ENCODE assay signal across 11 cellular contexts in genomic region chr2:37322368-37322767, GRCh38. TPM values are rescaled to one million over a fixed set of nuclear protein-coding genes. Genes with fewer than 3 reads are reported as not detected.
DNase-seq lines count a peak whose midpoint lies in the region; ATAC-seq lines count a peak whose summit lies in the region.
"Had no signal": no experiment of that assay in that cellular context is flagged by ENCODE, and none has a peak within 500 bp of the region (broad histone marks: within the 10 kb centered on the region; RNA-seq: fewer than 3 reads in every experiment).

No MANE protein-coding gene starts in this region.

- ATAC-seq in HG03135 (IDR thresholded peaks at IDR 0.05; ENCODE audit: unreplicated experiment) = no peak

- no peak overlapping the region for H4K91ac ChIP-seq in trophoblast cell (ENCODE audit: low read depth, low read length)

- no peak overlapping the region for H2AFZ ChIP-seq in trophoblast cell (ENCODE audit: insufficient read depth, low read length, poor library complexity)

- H2BK12ac ChIP-seq in trophoblast cell (ENCODE audit: low read length) = no peak overlapping the region

- no peak overlapping the region for H2AK5ac ChIP-seq in trophoblast cell (ENCODE audit: low read length)

- no peak overlapping the region for H3K9ac ChIP-seq in duodenal mucosa (ENCODE audit: low read depth in 1 of 2, low read length in 2 of 2)
- no peak overlapping the region for H3K9ac ChIP-seq in trophoblast cell (ENCODE audit: low read length)

- H2BK5ac ChIP-seq in trophoblast cell (ENCODE audit: low read depth, low read length, poor library complexity) = no peak overlapping the region

- peak; percentile 22 for DNase-seq in EL
- DNase-seq in NCI-H82 (lab: John Stamatoyannopoulos, UW) = peak; percentile 94
- DNase-seq in trophoblast cell = no peak
- DNase-seq in NCI-H128 (lab: John Stamatoyannopoulos, UW; ENCODE audit: unreplicated experiment) = no peak
- no peak for DNase-seq in nucleus accumbens (lab: John Stamatoyannopoulos, UW)
- no peak for DNase-seq in posterior vena cava (ENCODE audit: low spot score)
- DNase-seq: NCI-H526, upper lobe of left lung had no signal

- no peak overlapping the region for H3K23ac ChIP-seq in trophoblast cell (ENCODE audit: low read length)

- H3K4ac ChIP-seq in trophoblast cell (ENCODE audit: low read depth, low read length) = peak overlapping the region; percentile 97

- H3K4me3 ChIP-seq in duodenal mucosa (ENCODE audit: low read depth in 1 of 2, low read length in 2 of 2) = peak overlapping the region; percentile 6 to 85
- no peak overlapping the region for H3K4me3 ChIP-seq in trophoblast cell (ENCODE audit: low read depth, low read length)

- no peak overlapping the region for H2BK120ac ChIP-seq in trophoblast cell (ENCODE audit: insufficient read depth, low read length, poor library complexity)

- H4K12ac ChIP-seq in trophoblast cell (ENCODE audit: low read depth, low read length) = no peak overlapping the region

- intact Hi-C loops in posterior vena cava (cut with DNase I) = no loop called here

- peak overlapping the region; percentile 42 for H3K4me2 ChIP-seq in trophoblast cell (ENCODE audit: low read length)

- H3K27ac ChIP-seq in duodenal mucosa (ENCODE audit: low read depth, low read length) (no peak overlapping the region), trophoblast cell (ENCODE audit: low read depth, low read length) (no peak overlapping the region)
- H3K27ac ChIP-seq: epithelial cell of prostate had no signal

- H3K14ac ChIP-seq in trophoblast cell (ENCODE audit: low read length) = no peak overlapping the region

- H3K36me3 ChIP-seq in duodenal mucosa (ENCODE audit: control insufficient read depth in 1 of 2, insufficient read depth in 2 of 2, low read length in 2 of 2) (no peaks in the 10 kb centered on the region), trophoblast cell (ENCODE audit: control insufficient read depth in 1 of 2, insufficient read depth in 2 of 2, low read length in 2 of 2) (peaks cover 0 to 3% of the 10 kb centered on the region in 2 experiments)
- H3K36me3 ChIP-seq: upper lobe of left lung had no signal

- H3K27me3 ChIP-seq in duodenal mucosa (ENCODE audit: control insufficient read depth in 1 of 2, insufficient read depth in 2 of 2, low read length in 2 of 2) (no peaks in the 10 kb centered on the region), trophoblast cell (ENCODE audit: insufficient read depth, low read length) (no peaks in the 10 kb centered on the region)
- H3K27me3 ChIP-seq: upper lobe of left lung had no signal

- peaks cover 12% of the 10 kb centered on the region for H3K79me1 ChIP-seq in trophoblast cell (ENCODE audit: low read length)

- H3K79me2 ChIP-seq in trophoblast cell (ENCODE audit: control insufficient read depth, insufficient read depth, low read length, poor library complexity) = peaks cover 9% of the 10 kb centered on the region

- no peaks in the 10 kb centered on the region for H3K9me3 ChIP-seq in duodenal mucosa (ENCODE audit: control insufficient read depth in 1 of 2, low read length in 2 of 2)
- peaks cover 3% of the 10 kb centered on the region for H3K9me3 ChIP-seq in trophoblast cell (ENCODE audit: insufficient read depth, low read depth, low read length)
- H3K9me3 ChIP-seq: upper lobe of left lung had no signal

- no peak overlapping the region for H3K18ac ChIP-seq in trophoblast cell (ENCODE audit: low read length)

- H4K8ac ChIP-seq in trophoblast cell (ENCODE audit: low read depth, low read length) = no peak overlapping the region

- H3K4me1 ChIP-seq in duodenal mucosa (ENCODE audit: control insufficient read depth in 1 of 2, insufficient read depth in 2 of 2, low read length in 2 of 2) (peaks cover 11 to 23% of the 10 kb centered on the region in 2 donors), trophoblast cell (ENCODE audit: control insufficient read depth in 1 of 2, insufficient read depth in 2 of 2, low read length in 2 of 2) (peaks cover 0 to 5% of the 10 kb centered on the region in 2 experiments)

RNA-seq across cellular contexts. Expression of gene PRKD3, which starts 2.3 kb away (rescaled TPM):
- polyA plus RNA-seq in trophoblast cell (2013) = 20.2 and 21.7 TPM in 2 replicates
- total RNA-seq in posterior vena cava = 10 to 100 TPM; 32.9 to 39.4 TPM

RNA-seq across cellular contexts. Expression of gene QPCT, which starts 22.1 kb away (rescaled TPM):
- polyA plus RNA-seq in trophoblast cell (2013) = 13.0 and 13.9 TPM in 2 replicates
- 1 to 10 TPM; 3.2 to 4.3 TPM for total RNA-seq in posterior vena cava

Comparison
In these comparisons a context has a peak if more than half of its experiments do, and no peak if none do; other contexts are left out.
1. DNase-seq: peak in EL (single experiment) and NCI-H82 (single experiment); none in trophoblast cell (0 of 2), NCI-H128 (single experiment), nucleus accumbens (0 of 56) and posterior vena cava (single experiment).